Comparison of ENCODE assay signal across 25 cellular contexts in the genomic region with DNA sequence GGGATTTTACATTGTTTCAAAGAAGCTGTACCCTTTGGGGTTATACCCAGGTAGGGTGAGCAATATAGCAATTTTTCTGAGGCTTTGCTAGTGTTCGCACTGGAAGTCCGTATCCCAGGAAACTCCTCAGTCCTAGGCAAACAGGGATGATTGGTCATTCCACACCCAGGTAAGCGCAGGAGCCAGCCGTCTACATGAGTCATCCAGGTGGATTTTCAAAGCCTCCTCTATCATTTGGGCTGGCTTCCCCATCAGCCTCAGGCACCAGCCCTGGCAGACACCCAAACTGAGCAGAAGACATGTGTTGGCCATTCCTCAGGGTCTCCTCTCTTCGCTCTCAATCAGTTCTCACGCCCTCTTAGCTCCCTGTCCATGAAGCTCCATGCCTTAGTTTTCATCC.
DNase-seq lines count a peak whose midpoint lies in the region; ATAC-seq, FAIRE-seq and TF ChIP-seq lines count a peak whose summit lies in the region.
"Had no signal": no experiment of that assay in that cellular context is flagged by ENCODE, and none has a peak within 500 bp of the region (broad histone marks: within the 10 kb centered on the region; RNA-seq: fewer than 3 reads in every experiment).

No MANE protein-coding gene starts in this region.

- no peak for FAIRE-seq in GM12891 (lab: Jason Lieb, UNC)
- FAIRE-seq: A549, GM12892, H54 had no signal

- no peaks in the 10 kb centered on the region for H3K4me1 ChIP-seq in PC-3 (ENCODE audit: insufficient read depth, low read length)
- H3K4me1 ChIP-seq in mammary epithelial cell (ENCODE audit: insufficient read depth, low read length): no peaks in the 10 kb centered on the region
- H3K4me1 ChIP-seq in esophagus muscularis mucosa: no peaks in the 10 kb centered on the region
- H3K4me1 ChIP-seq: A549; BE2C; BLaER1 treated with 17β-estradiol and CSF1 and Interleukin-3, amounts not matched to agents 10 nM and 100 nM; HAP-1 had no signal

- H3F3A ChIP-seq in PC-3 (ENCODE audit: low read length, unreplicated experiment): no peaks in the 10 kb centered on the region

- H3K36me3 ChIP-seq in PC-3 (ENCODE audit: low read depth, low read length): no peaks in the 10 kb centered on the region
- no peaks in the 10 kb centered on the region for H3K36me3 ChIP-seq in mammary epithelial cell (ENCODE audit: insufficient read depth, low read length)
- no peaks in the 10 kb centered on the region for H3K36me3 ChIP-seq in esophagus muscularis mucosa
- H3K36me3 ChIP-seq: BE2C; BLaER1 treated with 17β-estradiol and CSF1 and Interleukin-3, amounts not matched to agents 10 nM and 100 nM; HAP-1 had no signal

- H3K9ac ChIP-seq in PC-3 (ENCODE audit: low read length) (no peak overlapping the region), mammary epithelial cell (ENCODE audit: insufficient read depth, low read length) (no peak overlapping the region)
- H3K9ac ChIP-seq: BLaER1 treated with 17β-estradiol and CSF1 and Interleukin-3, amounts not matched to agents 10 nM and 100 nM had no signal

- no peaks in the 10 kb centered on the region for H3K9me3 ChIP-seq in PC-3 (ENCODE audit: low read length)
- H3K9me3 ChIP-seq in mammary epithelial cell (replicated peaks; ENCODE audit: insufficient read depth, low read length): no peaks in the 10 kb centered on the region
- no peaks in the 10 kb centered on the region for H3K9me3 ChIP-seq in esophagus muscularis mucosa
- H3K9me3 ChIP-seq: A549; BE2C; BLaER1 treated with 17β-estradiol and CSF1 and Interleukin-3, amounts not matched to agents 10 nM and 100 nM; HAP-1 had no signal

- dilution Hi-C loops in mammary epithelial cell (cut with HindIII; ENCODE audit: low sequenced_read_pairs): loop anchor here (5.0 kb wide), 1 partner anchor 38 kb away; no protein-coding TSS in a partner anchor

- H3K9me2 ChIP-seq in PC-3 (replicated peaks; ENCODE audit: low read length): no peaks in the 10 kb centered on the region

- POLR2A ChIA-PET in PC-3 (lab: Charles Lee; ENCODE audit: unreplicated experiment): no interaction called here

- 37% methylated on average over 2 of the region's 6 CpGs for WGBS in mammary epithelial cell (ENCODE audit: low coverage, missing lambda C conversion rate)
- WGBS in esophagus muscularis mucosa: 94% methylated on average over 3 of the region's 6 CpGs

- CTCF ChIA-PET in PC-3 (lab: Charles Lee): no interaction called here
- CTCF ChIA-PET in mammary epithelial cell (lab: Charles Lee; ENCODE audit: low non-redundant PET): no interaction called here

- no peak for ATAC-seq in PC-3
- ATAC-seq: A549 had no signal

- no peak for TF ChIP-seq CTCF in PC-3 (conservative IDR thresholded peaks at IDR 0.05; ENCODE audit: low read depth, low read length)
- TF ChIP-seq CTCF in mammary epithelial cell (conservative IDR thresholded peaks at IDR 0.05 in 1 of 2, IDR thresholded peaks at IDR 0.05 in 1 of 2; ENCODE audit: extremely low read depth in 1 of 2, insufficient read depth in 1 of 2, low read depth in 1 of 2, low read length in 2 of 2): no peak
- TF ChIP-seq CTCF in esophagus muscularis mucosa (IDR thresholded peaks at IDR 0.05): no peak

- DNase-seq in COLO668 (lab: John Stamatoyannopoulos, UW; ENCODE audit: unreplicated experiment) (peak; percentile 5), PC-3 (peak; percentile 56), mammary epithelial cell (peak; percentile 48), islet precursor cell (peak; percentile 51), esophagus muscularis mucosa (ENCODE audit: extremely low spot score) (no peak), NCI-H510A (lab: John Stamatoyannopoulos, UW) (no peak), GM12891 (ENCODE audit: insufficient read length, low spot score) (no peak)
- DNase-seq: 8988T; ACHN; AML-193; BE2C; Calu3; CD4-positive, alpha-beta T cell; CD8-positive, alpha-beta memory T cell; COR-L47; DMS53; DMS79 treated with DMSO at 0.1 percent for 48 hours; GF-D8; GOT3; HFFc6 had no signal

- no TSS peak for BruUV-seq in PC-3 (replicated peaks; lab: Mats Ljungman, UMichigan)
- BruUV-seq in mammary epithelial cell (replicated peaks; lab: Mats Ljungman, UMichigan): no TSS peak

- TF ChIP-seq POLR2A in esophagus muscularis mucosa (IDR thresholded peaks at IDR 0.05; ENCODE audit: low read depth) (no peak), GM12891 (IDR thresholded peaks at IDR 0.05; ENCODE audit: low read depth, low read length) (no peak)

- intact Hi-C loops in PC-3 (cut with micrococcal nuclease): no loop called here
- intact Hi-C loops in mammary epithelial cell (cut with micrococcal nuclease): no loop called here
- intact Hi-C loops in esophagus muscularis mucosa (cut with DNase I): no loop called here

- H4K20me1 ChIP-seq in PC-3 (ENCODE audit: low read length) (no peaks in the 10 kb centered on the region), mammary epithelial cell (ENCODE audit: insufficient read depth, low read length) (no peaks in the 10 kb centered on the region)

- H3K4me3 ChIP-seq in PC-3 (ENCODE audit: low read length) (no peak overlapping the region), mammary epithelial cell (replicated peaks in 1 of 3; ENCODE audit: insufficient read depth in 1 of 3, low read depth in 2 of 3, low read length in 3 of 3) (no peak overlapping the region), esophagus muscularis mucosa (no peak overlapping the region)
- H3K4me3 ChIP-seq: A549; BLaER1 treated with 17β-estradiol and CSF1 and Interleukin-3, amounts not matched to agents 10 nM and 100 nM; HAP-1 had no signal

- H2AFZ ChIP-seq in PC-3 (ENCODE audit: low read length) (no peak overlapping the region), mammary epithelial cell (ENCODE audit: low read depth, low read length) (no peak overlapping the region)

- H3K79me2 ChIP-seq in PC-3 (ENCODE audit: low read length) (no peaks in the 10 kb centered on the region), mammary epithelial cell (ENCODE audit: insufficient read depth, low read length) (no peaks in the 10 kb centered on the region)

- H3K4me2 ChIP-seq in PC-3 (ENCODE audit: low read length) (no peak overlapping the region), mammary epithelial cell (ENCODE audit: insufficient read depth, low read depth, low read length) (no peak overlapping the region)
- H3K4me2 ChIP-seq: A549; BLaER1 treated with 17β-estradiol and CSF1 and Interleukin-3, amounts not matched to agents 10 nM and 100 nM had no signal

- H3K27me3 ChIP-seq in PC-3 (ENCODE audit: low read length) (0 out of 2 replicates have a peak, but pooled peaks cover 21% of the 10 kb centered on the region), mammary epithelial cell (ENCODE audit: insufficient read depth, low read length) (no peaks in the 10 kb centered on the region), esophagus muscularis mucosa (peaks cover 0 to 35% (median 0%) of the 10 kb centered on the region in 4 donors)
- H3K27me3 ChIP-seq: BE2C had no signal

- H3K27ac ChIP-seq in PC-3 (ENCODE audit: low read length) (no peak overlapping the region), mammary epithelial cell (ENCODE audit: insufficient read depth, low read depth, low read length) (no peak overlapping the region), esophagus muscularis mucosa (replicated peaks in 1 of 4) (no peak overlapping the region)
- H3K27ac ChIP-seq: A549; BLaER1 treated with 17β-estradiol and CSF1 and Interleukin-3, amounts not matched to agents 10 nM and 100 nM had no signal

- in situ Hi-C loops in mammary epithelial cell (cut with MboI; ENCODE audit: low sequenced_read_pairs in 2 of 2): no loop called here

- TF ChIP-seq EP300 in esophagus muscularis mucosa (IDR thresholded peaks at IDR 0.05): no peak

TF ChIP-seq in GM12891, 5 proteins besides CTCF, POLR2A, EP300 and RAD21:
- TF ChIP-seq POLR2AphosphoS5 (IDR thresholded peaks at IDR 0.05; ENCODE audit: low read depth, low read length): no peak

Comparison
In these comparisons a context has a peak if more than half of its experiments do, and no peak if none do; other contexts are left out.
1. DNase-seq: peak in COLO668 (single experiment), PC-3 (single experiment), mammary epithelial cell (single experiment) and islet precursor cell (single experiment); none in esophagus muscularis mucosa (single experiment), NCI-H510A (single experiment) and GM12891 (single experiment).